22 cellular contexts compared by ENCODE assay signal in the genomic region with DNA sequence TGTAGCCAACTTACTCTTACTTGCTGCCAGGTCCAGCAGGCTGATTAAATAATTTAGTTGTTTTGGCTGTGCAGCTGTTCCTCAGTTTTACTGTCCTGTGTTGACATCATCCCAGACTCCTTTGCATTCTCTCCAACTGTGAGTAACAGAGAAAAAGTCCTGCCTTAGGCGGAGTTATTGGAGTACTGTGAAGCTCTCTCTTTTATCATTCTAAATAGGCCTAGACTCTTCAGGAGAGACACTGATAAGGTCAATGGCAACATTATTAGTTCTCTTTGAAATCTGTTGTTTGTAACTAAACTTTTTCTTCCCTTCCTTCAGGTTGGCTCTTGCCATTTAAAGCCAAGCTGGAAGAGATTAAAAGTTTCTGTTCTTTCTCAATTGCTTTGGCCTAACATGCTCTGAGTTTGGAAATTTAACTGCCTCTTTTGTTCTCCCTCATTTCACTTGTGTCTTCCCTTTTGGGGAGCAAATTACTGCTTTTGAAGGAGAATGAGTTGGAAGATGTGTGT.
DNase-seq lines count a peak whose midpoint lies in the region; ATAC-seq and TF ChIP-seq lines count a peak whose summit lies in the region.
"Had no signal": no experiment of that assay in that cellular context is flagged by ENCODE, and none has a peak within 500 bp of the region (broad histone marks: within the 10 kb centered on the region; RNA-seq: fewer than 3 reads in every experiment).

No MANE protein-coding gene starts in this region.

- H3K4me3 ChIP-seq in GM23338 (no peak overlapping the region), NT2/D1 (ENCODE audit: insufficient read length, low read depth) (no peak overlapping the region), neural progenitor cell (no peak overlapping the region)
- H3K4me3 ChIP-seq: gastroesophageal sphincter, SJSA1 had no signal

- H3F3A ChIP-seq in GM23338 (replicated peaks; ENCODE audit: low read depth), result no peaks in the 10 kb centered on the region
- H3F3A ChIP-seq in neural progenitor cell (ENCODE audit: low read depth), result peaks cover 33% of the 10 kb centered on the region

- H3K4me3 Mint-ChIP-seq in GM23338 (peak overlapping the region; percentile 3; the same call in 2 of the 3 replicates), neural progenitor cell (no peak overlapping the region), osteocyte (ENCODE audit: unreplicated experiment) (no peak overlapping the region)
- H3K4me3 Mint-ChIP-seq: B cell, immature natural killer cell, T-helper 17 cell had no signal

- DNase-seq in GM23338 (ENCODE audit: low spot score), result peak; percentile 63
- DNase-seq in NT2/D1 (ENCODE audit: low read depth, low spot score), result peak; percentile 77
- DNase-seq in left ventricle myocardium superior, result no peak
- no peak for DNase-seq in neural progenitor cell (ENCODE audit: low spot score)
- no peak for DNase-seq in NCI-H526 treated with DMSO at 0.1 percent for 48 hours (lab: John Stamatoyannopoulos, UW)
- DNase-seq in NCI-H2081 (lab: John Stamatoyannopoulos, UW), result no peak
- DNase-seq in osteocyte (ENCODE audit: extremely low spot score, unreplicated experiment), result no peak
- no peak for DNase-seq in GM10266 (ENCODE audit: extremely low spot score)
- DNase-seq: activated CD4-positive, alpha-beta T cell treated with anti-CD3 and anti-CD28 coated beads, Interleukin-2, amount 50 U/mL, for 48 hours; activated gamma-delta T cell treated with Interleukin-2 at 50 U/mL for 16 hours; central memory CD4-positive, alpha-beta T cell; immature natural killer cell; KBM-7; NCI-H1694; NCI-H774; PC-3; stimulated activated CD8-positive, alpha-beta memory T cell treated with anti-CD3 and anti-CD28 coated beads, Interleukin-4, amount 100 ng/mL, for 48 hours; T-helper 17 cell had no signal

- H3K9ac ChIP-seq in NT2/D1 (ENCODE audit: insufficient read length, low read depth) (no peak overlapping the region), neural progenitor cell (no peak overlapping the region)

- peaks cover 33% of the 10 kb centered on the region for H3K4me1 ChIP-seq in GM23338 (ENCODE audit: insufficient read depth)
- H3K4me1 ChIP-seq in NT2/D1 (ENCODE audit: insufficient read depth, insufficient read length), result no peaks in the 10 kb centered on the region
- peaks cover 58% of the 10 kb centered on the region for H3K4me1 ChIP-seq in neural progenitor cell
- H3K4me1 ChIP-seq: SJSA1 had no signal

- ATAC-seq in GM23338 (peak; percentile 62), left ventricle myocardium superior (peak; percentile 78)
- ATAC-seq: gastroesophageal sphincter, PC-3, T-helper 17 cell had no signal

- H3K9me2 ChIP-seq in GM23338 (ENCODE audit: insufficient read depth), result no peaks in the 10 kb centered on the region

- no peaks in the 10 kb centered on the region for H3K36me3 ChIP-seq in GM23338 (ENCODE audit: insufficient read depth)
- no peaks in the 10 kb centered on the region for H3K36me3 ChIP-seq in NT2/D1 (ENCODE audit: insufficient read depth, insufficient read length, low read length)
- H3K36me3 ChIP-seq in neural progenitor cell, result no peaks in the 10 kb centered on the region
- H3K36me3 ChIP-seq: gastroesophageal sphincter, SJSA1 had no signal

- H3K36me3 Mint-ChIP-seq in GM23338 (ENCODE audit: low read depth) (no peaks in the 10 kb centered on the region), neural progenitor cell (no peaks in the 10 kb centered on the region), osteocyte (ENCODE audit: unreplicated experiment) (no peaks in the 10 kb centered on the region)
- H3K36me3 Mint-ChIP-seq: immature natural killer cell had no signal

- peaks cover 29% of the 10 kb centered on the region for H3K27me3 ChIP-seq in GM23338 (ENCODE audit: insufficient read depth)
- H3K27me3 ChIP-seq in NT2/D1 (ENCODE audit: insufficient read depth, insufficient read length), result peaks cover 26% of the 10 kb centered on the region
- no peaks in the 10 kb centered on the region for H3K27me3 ChIP-seq in neural progenitor cell
- H3K27me3 ChIP-seq: gastroesophageal sphincter, SJSA1 had no signal

- H3K9me3 ChIP-seq in NT2/D1 (ENCODE audit: insufficient read depth, low read length) (peaks cover 9% of the 10 kb centered on the region; the same call in 1 of the 2 replicates), neural progenitor cell (ENCODE audit: low read depth) (no peaks in the 10 kb centered on the region)
- H3K9me3 ChIP-seq: gastroesophageal sphincter, SJSA1 had no signal

- H3K9me3 Mint-ChIP-seq in GM23338 (no peaks in the 10 kb centered on the region), neural progenitor cell (no peaks in the 10 kb centered on the region), osteocyte (ENCODE audit: unreplicated experiment) (no peaks in the 10 kb centered on the region)

- H3K79me2 ChIP-seq in GM23338 (replicated peaks; ENCODE audit: insufficient read depth) (no peaks in the 10 kb centered on the region), neural progenitor cell (ENCODE audit: low read depth) (no peaks in the 10 kb centered on the region)

- peak overlapping the region; percentile 23 for H3K27ac Mint-ChIP-seq in GM23338
- H3K27ac Mint-ChIP-seq in neural progenitor cell, result peak overlapping the region; percentile 57
- no peak overlapping the region for H3K27ac Mint-ChIP-seq in osteocyte (ENCODE audit: unreplicated experiment)
- H3K27ac Mint-ChIP-seq: B cell, immature natural killer cell, T-helper 17 cell had no signal

- H3K27me3 Mint-ChIP-seq in GM23338 (ENCODE audit: insufficient read depth, low read depth, poor library complexity) (peaks cover 17% of the 10 kb centered on the region), neural progenitor cell (ENCODE audit: insufficient read depth, low read depth) (peaks cover 2% of the 10 kb centered on the region), osteocyte (ENCODE audit: unreplicated experiment) (no peaks in the 10 kb centered on the region)
- H3K27me3 Mint-ChIP-seq: B cell, T-helper 17 cell had no signal

- intact Hi-C loops in left ventricle myocardium superior (cut with micrococcal nuclease), result no loop called here

- H3K4me1 Mint-ChIP-seq in GM23338 (peaks cover 60% of the 10 kb centered on the region), neural progenitor cell (peaks cover 22% of the 10 kb centered on the region), osteocyte (ENCODE audit: unreplicated experiment) (peaks cover 7% of the 10 kb centered on the region)
- H3K4me1 Mint-ChIP-seq: B cell, immature natural killer cell, T-helper 17 cell had no signal

- H3K4me2 ChIP-seq in GM23338 (peak overlapping the region; percentile 22), neural progenitor cell (peak overlapping the region; percentile 46)

- H2AFZ ChIP-seq in GM23338, result no peak overlapping the region
- H2AFZ ChIP-seq in neural progenitor cell (replicated peaks), result no peak overlapping the region

- H3K27ac ChIP-seq in GM23338 (ENCODE audit: low read depth) (peak overlapping the region; percentile 83), neural progenitor cell (peak overlapping the region; percentile 34)
- H3K27ac ChIP-seq: gastroesophageal sphincter, SJSA1, VCaP had no signal

- no peaks in the 10 kb centered on the region for H4K20me1 ChIP-seq in GM23338 (replicated peaks; ENCODE audit: insufficient read depth)
- H4K20me1 ChIP-seq in neural progenitor cell (ENCODE audit: low read depth), result no peaks in the 10 kb centered on the region

- TF ChIP-seq CTCF in GM23338 (conservative IDR thresholded peaks at IDR 0.05; ENCODE audit: low read depth in 2 of 2) (no peak), neural progenitor cell (IDR thresholded peaks at IDR 0.05) (no peak), osteocyte (IDR thresholded peaks at IDR 0.05) (no peak), GM10266 (IDR thresholded peaks at IDR 0.05; ENCODE audit: control insufficient read depth, insufficient read depth, low read depth, missing control alignments) (no peak)

TF ChIP-seq in GM23338, 12 proteins besides CTCF, POLR2A, EP300 and RAD21 (continues in another document):
- TF ChIP-seq EZH2 (IDR thresholded peaks at IDR 0.05; ENCODE audit: low read depth, unreplicated experiment), result no peak

Comparison
In these comparisons a context has a peak if more than half of its experiments do, and no peak if none do; other contexts are left out.
1. DNase-seq: peak in GM23338 (single experiment) and NT2/D1 (single experiment); none in left ventricle myocardium superior (single experiment), neural progenitor cell (single experiment), NCI-H526 treated with DMSO at 0.1 percent for 48 hours (single experiment), NCI-H2081 (0 of 2), osteocyte (single experiment) and GM10266 (single experiment).